ENCODE assay signal across 26 cellular contexts in the genomic region with DNA sequence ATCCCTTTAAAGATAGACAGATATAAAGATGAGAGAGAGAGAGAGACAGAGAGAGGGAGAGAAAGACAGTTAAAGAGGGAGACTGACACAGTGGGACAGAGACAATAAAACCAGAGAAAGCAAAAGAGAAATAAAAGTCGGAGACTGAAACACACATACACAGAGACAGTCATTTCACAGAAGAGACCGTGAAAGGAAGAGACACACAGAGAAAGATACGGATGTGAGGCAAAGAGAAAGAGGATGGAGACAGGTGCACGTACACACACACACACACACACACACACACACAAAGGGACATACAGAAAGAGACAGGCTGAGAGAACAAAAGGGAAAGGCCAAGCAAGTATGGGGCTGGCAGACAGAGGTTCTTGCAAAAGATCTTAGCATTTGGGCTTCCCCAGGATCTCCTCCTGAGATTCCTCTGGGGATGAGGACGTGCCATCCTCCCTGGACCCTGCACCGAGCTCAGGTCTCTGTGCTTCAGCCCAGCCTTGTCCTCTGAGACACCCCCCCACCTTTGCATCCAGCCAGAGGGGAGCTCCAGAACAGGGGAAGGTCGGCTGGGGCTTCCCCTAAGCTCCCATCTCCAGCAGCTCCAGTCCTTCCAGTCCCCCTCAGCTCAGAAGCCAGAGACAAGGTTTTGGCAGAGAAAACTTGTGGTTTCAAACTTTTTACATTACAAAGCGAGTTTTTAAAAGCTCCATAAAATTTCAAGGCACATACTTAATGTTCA.
A peak's percentile ranks its signal among the peaks of the same experiment; 100 is the strongest.
DNase-seq lines count a peak whose midpoint lies in the region; TF ChIP-seq lines count a peak whose summit lies in the region.
"Had no signal": no experiment of that assay in that cellular context is flagged by ENCODE, and none has a peak within 500 bp of the region (broad histone marks: within the 10 kb centered on the region; RNA-seq: fewer than 3 reads in every experiment).

No MANE protein-coding gene starts in this region.

- POLR2A ChIA-PET in HEK293 (lab: Yijun Ruan, JAX): interaction anchor here (0.7 kb wide), 1 partner anchor 116 kb away, joined by 4 read pairs; no protein-coding TSS in a partner anchor

- no peak overlapping the region for H4K5ac ChIP-seq in mesendoderm (ENCODE audit: low read length)

- no peak overlapping the region for H3K18ac ChIP-seq in mesendoderm (ENCODE audit: low read length)

- H3K36me3 Mint-ChIP-seq in T-helper 2 cell treated with Interferon-gamma antibody and Interleukin-4, amounts not matched to agents 5 μg/mL and 100 μg/mL, for 36 hours (ENCODE audit: low read depth): no peaks in the 10 kb centered on the region
- H3K36me3 Mint-ChIP-seq in neural crest cell (ENCODE audit: low read depth): no peaks in the 10 kb centered on the region
- H3K36me3 Mint-ChIP-seq: CD8-positive, alpha-beta T cell had no signal

- H3K79me2 ChIP-seq in mesendoderm (ENCODE audit: control insufficient read depth, insufficient read depth, low read length): no peaks in the 10 kb centered on the region

- H3K36me3 ChIP-seq in HEK293 (ENCODE audit: control insufficient read depth in 2 of 2, insufficient read depth in 1 of 2, low read length in 2 of 2) (no peaks in the 10 kb centered on the region), mesendoderm (ENCODE audit: control insufficient read depth, insufficient read depth, low read length) (no peaks in the 10 kb centered on the region)
- H3K36me3 ChIP-seq: SJSA1 had no signal

- no peak overlapping the region for H2BK5ac ChIP-seq in mesendoderm (ENCODE audit: low read length)

- CTCF ChIA-PET in HEK293 (lab: Yijun Ruan, JAX): interaction anchor here (0.6 kb wide), 2 partner anchors 66 to 71 kb away, joined by 4 read pairs; no protein-coding TSS in a partner anchor

- H4K8ac ChIP-seq in mesendoderm (ENCODE audit: low read depth, low read length): no peak overlapping the region

- H3K4me1 ChIP-seq in HEK293 (ENCODE audit: control insufficient read depth, insufficient read depth, low read length) (peaks cover 12% of the 10 kb centered on the region), mesendoderm (ENCODE audit: control insufficient read depth, low read depth, low read length) (no peaks in the 10 kb centered on the region)
- H3K4me1 ChIP-seq: Caco-2, SJSA1 had no signal

- H3K27ac Mint-ChIP-seq in T-helper 2 cell treated with Interferon-gamma antibody and Interleukin-4, amounts not matched to agents 5 μg/mL and 100 μg/mL, for 36 hours: peak overlapping the region; percentile 33
- H3K27ac Mint-ChIP-seq in neural crest cell (ENCODE audit: unreplicated experiment): peak overlapping the region; percentile 64
- H3K27ac Mint-ChIP-seq: B cell; CD8-positive, alpha-beta T cell had no signal

- no peaks in the 10 kb centered on the region for H3K27me3 ChIP-seq in mesendoderm (ENCODE audit: insufficient read depth, low read length, poor library complexity)
- H3K27me3 ChIP-seq: SJSA1 had no signal

- no peak overlapping the region for H3K4ac ChIP-seq in mesendoderm (ENCODE audit: low read depth, low read length)

- H3K56ac ChIP-seq in mesendoderm (ENCODE audit: low read length): no peak overlapping the region

- peak overlapping the region; percentile 64 for H3K27ac ChIP-seq in HEK293 (ENCODE audit: extremely low read depth, low read depth, low read length)
- no peak overlapping the region for H3K27ac ChIP-seq in mesendoderm (ENCODE audit: low read depth, low read length)
- H3K27ac ChIP-seq: 22Rv1, C4-2B, PC-9, SJSA1 had no signal

- no peak overlapping the region for H3K4me3 Mint-ChIP-seq in T-helper 2 cell treated with Interferon-gamma antibody and Interleukin-4, amounts not matched to agents 5 μg/mL and 100 μg/mL, for 36 hours
- H3K4me3 Mint-ChIP-seq in neural crest cell: no peak overlapping the region
- H3K4me3 Mint-ChIP-seq: B cell; CD8-positive, alpha-beta T cell had no signal

- no peaks in the 10 kb centered on the region for H3K9me3 ChIP-seq in HEK293 (ENCODE audit: control insufficient read depth, insufficient read depth, low read depth, low read length)
- H3K9me3 ChIP-seq: Caco-2, SJSA1 had no signal

- H3K4me2 ChIP-seq in mesendoderm (ENCODE audit: low read length): no peak overlapping the region
- H3K4me2 ChIP-seq: PC-9 had no signal

- H2AK5ac ChIP-seq in mesendoderm (ENCODE audit: low read length): no peak overlapping the region

- no peak overlapping the region for H2BK120ac ChIP-seq in mesendoderm (ENCODE audit: low read depth, low read length)

- no peak overlapping the region for H3K9ac ChIP-seq in mesendoderm (ENCODE audit: low read length)

- no peak overlapping the region for H3K4me3 ChIP-seq in HEK293 (ENCODE audit: low read depth, low read length)
- no peak overlapping the region for H3K4me3 ChIP-seq in mesendoderm (ENCODE audit: low read length)
- H3K4me3 ChIP-seq: PC-9, SJSA1 had no signal

- H3K9me3 Mint-ChIP-seq in T-helper 2 cell treated with Interferon-gamma antibody and Interleukin-4, amounts not matched to agents 5 μg/mL and 100 μg/mL, for 36 hours: no peaks in the 10 kb centered on the region
- H3K9me3 Mint-ChIP-seq in neural crest cell: no peaks in the 10 kb centered on the region
- H3K9me3 Mint-ChIP-seq: CD8-positive, alpha-beta T cell had no signal

- H3K23ac ChIP-seq in mesendoderm (ENCODE audit: low read length): no peak overlapping the region

- no peak overlapping the region for H2BK15ac ChIP-seq in mesendoderm (replicated peaks; ENCODE audit: low read depth)

- H3K79me1 ChIP-seq in mesendoderm (ENCODE audit: low read length): no peaks in the 10 kb centered on the region

- peaks cover 3% of the 10 kb centered on the region for H3K27me3 Mint-ChIP-seq in T-helper 2 cell treated with Interferon-gamma antibody and Interleukin-4, amounts not matched to agents 5 μg/mL and 100 μg/mL, for 36 hours (ENCODE audit: low read depth)
- peaks cover 2% of the 10 kb centered on the region for H3K27me3 Mint-ChIP-seq in neural crest cell (ENCODE audit: low read depth)

- TF ChIP-seq CTCF in HEK293 (tag by site-specific recombination; IDR thresholded peaks at IDR 0.05) (no peak), neural crest cell (conservative IDR thresholded peaks at IDR 0.05) (no peak)

- no CpG with 5 or more reads among the region's 8 CpGs for WGBS in mesendoderm (ENCODE audit: extremely low coverage, insufficient coverage, low lambda C conversion rate)

- peaks cover 37% of the 10 kb centered on the region for H3K4me1 Mint-ChIP-seq in T-helper 2 cell treated with Interferon-gamma antibody and Interleukin-4, amounts not matched to agents 5 μg/mL and 100 μg/mL, for 36 hours (ENCODE audit: low read depth)
- peaks cover 37% of the 10 kb centered on the region for H3K4me1 Mint-ChIP-seq in neural crest cell
- H3K4me1 Mint-ChIP-seq: B cell had no signal

- DNase-seq in DMS79 treated with DMSO at 0.1 percent for 48 hours (lab: John Stamatoyannopoulos, UW): peak; percentile 37
- DNase-seq in DMS79 (lab: John Stamatoyannopoulos, UW): no peak
- no peak for DNase-seq in T-helper 2 cell treated with Interferon-gamma antibody and Interleukin-4, amounts not matched to agents 5 μg/mL and 100 μg/mL, for 36 hours (ENCODE audit: low spot score)
- DNase-seq in neural crest cell (ENCODE audit: low read depth, low spot score): no peak
- no peak for DNase-seq in mesendoderm
- no peak for DNase-seq in NCI-H2081 treated with DMSO at 0.1 percent for 48 hours (lab: John Stamatoyannopoulos, UW)
- no peak for DNase-seq in retina
- DNase-seq: Caco-2; CD8-positive, alpha-beta T cell; DND-41; IMR-90; KG1; MM.1S; NCI-H1417 treated with DMSO at 0.1 percent for 48 hours; NCI-H1694 treated with DMSO at 0.1 percent for 48 hours; NCI-H2081; NCI-H446 treated with DMSO at 0.1 percent for 48 hours; NCI-H526; PC-9; Right ventricle myocardium superior; RPMI8226 had no signal

TF ChIP-seq in HEK293, 187 proteins besides CTCF, POLR2A, EP300 and RAD21:
- TF ChIP-seq, protein P1, sequence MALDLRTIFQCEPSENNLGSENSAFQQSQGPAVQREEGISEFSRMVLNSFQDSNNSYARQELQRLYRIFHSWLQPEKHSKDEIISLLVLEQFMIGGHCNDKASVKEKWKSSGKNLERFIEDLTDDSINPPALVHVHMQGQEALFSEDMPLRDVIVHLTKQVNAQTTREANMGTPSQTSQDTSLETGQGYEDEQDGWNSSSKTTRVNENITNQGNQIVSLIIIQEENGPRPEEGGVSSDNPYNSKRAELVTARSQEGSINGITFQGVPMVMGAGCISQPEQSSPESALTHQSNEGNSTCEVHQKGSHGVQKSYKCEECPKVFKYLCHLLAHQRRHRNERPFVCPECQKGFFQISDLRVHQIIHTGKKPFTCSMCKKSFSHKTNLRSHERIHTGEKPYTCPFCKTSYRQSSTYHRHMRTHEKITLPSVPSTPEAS (tag by site-specific recombination; IDR thresholded peaks at IDR 0.05): peak; percentile 36; the same call in 1 of the 2 replicates
- TF ChIP-seq ZIC2 (tag by site-specific recombination; IDR thresholded peaks at IDR 0.05): no peak
